In genomic region chr1:221562542-221563475, GRCh38 we compare ENCODE assay signal across 20 cellular contexts.
DNase-seq lines count a peak whose midpoint lies in the region; FAIRE-seq and TF ChIP-seq lines count a peak whose summit lies in the region.
"Had no signal": no experiment of that assay in that cellular context is flagged by ENCODE, and none has a peak within 500 bp of the region (broad histone marks: within the 10 kb centered on the region; RNA-seq: fewer than 3 reads in every experiment).

No MANE protein-coding gene starts in this region.

- no peak for TF ChIP-seq RAD21 in H1 (IDR thresholded peaks at IDR 0.05 in 1 of 2, conservative IDR thresholded peaks at IDR 0.05 in 1 of 2; ENCODE audit: low read depth in 2 of 2, low read length in 2 of 2)

- no peak for FAIRE-seq in H1 (lab: Jason Lieb, UNC)
- FAIRE-seq: HTR-8/SVneo had no signal

- H3K56ac ChIP-seq in H1 (replicated peaks; ENCODE audit: insufficient read length, low read depth, low read length): no peak overlapping the region

- no peaks in the 10 kb centered on the region for H3K9me3 Mint-ChIP-seq in nephron progenitor cell

- H3K4me2 ChIP-seq in H1 (ENCODE audit: insufficient read depth in 1 of 2, low read depth in 2 of 2, low read length in 2 of 2): no peak overlapping the region

- H3K4me1 Mint-ChIP-seq in nephron progenitor cell: no peaks in the 10 kb centered on the region
- H3K4me1 Mint-ChIP-seq: B cell had no signal

- no peak overlapping the region for H3K18ac ChIP-seq in H1 (ENCODE audit: extremely low read depth, low read length)

- H3K9ac ChIP-seq in H1 (replicated peaks in 1 of 4; ENCODE audit: extremely low read depth in 1 of 4, low read depth in 3 of 4, low read length in 3 of 4): no peak overlapping the region

- no peak overlapping the region for H3K14ac ChIP-seq in H1 (ENCODE audit: insufficient read length)

- no peak overlapping the region for H2BK12ac ChIP-seq in H1 (ENCODE audit: low read depth, low read length)

- no peak overlapping the region for H2BK120ac ChIP-seq in H1 (replicated peaks; ENCODE audit: low read depth, low read length)

- WGBS in H1 (ENCODE audit: extremely low coverage in 1 of 2, insufficient coverage in 1 of 2, insufficient read length in 1 of 2, insufficient replicate concordance in 2 of 2, low coverage in 1 of 2, low lambda C conversion rate in 2 of 2, missing lambda C conversion rate in 1 of 2), 2 experiments: 93% methylated on average over 9 of the region's 9 CpGs; no CpG with 5 or more reads in 1 of the 2 experiments
- WGBS in thyroid gland, 2 donors: 91 to 92% methylated on average over 9 of the region's 9 CpGs

- DNase-seq in NCI-H1436 (lab: John Stamatoyannopoulos, UW): peak; percentile 43
- DNase-seq in NCI-H1436 treated with DMSO at 0.1 percent for 48 hours (lab: John Stamatoyannopoulos, UW): no peak
- DNase-seq in H1 (ENCODE audit: low read depth in 1 of 2, low spot score in 2 of 2): no peak
- no peak for DNase-seq in nephron progenitor cell
- DNase-seq in thyroid gland: no peak
- no peak for DNase-seq in activated CD4-positive, alpha-beta T cell treated with anti-CD3 and anti-CD28 coated beads, Interleukin-2, amount 50 U/mL, for 48 hours
- no peak for DNase-seq in effector CD4-positive, alpha-beta T cell
- no peak for DNase-seq in NCI-H2029 treated with DMSO at 0.1 percent for 48 hours (lab: John Stamatoyannopoulos, UW)
- DNase-seq: Calu3; CD4-positive, CD25-positive, alpha-beta regulatory T cell; NCI-H1105 treated with DMSO at 0.1 percent for 48 hours; NCI-H187 treated with DMSO at 0.1 percent for 48 hours; NCI-H2171; NCI-H446; NCI-H774 had no signal

- no peak overlapping the region; the same call in 1 of the 2 replicates for H4K8ac ChIP-seq in H1 (ENCODE audit: extremely low read depth, insufficient read depth, low read length)

- H2BK5ac ChIP-seq in H1 (ENCODE audit: low read depth, low read length): no peak overlapping the region

- H3K9me3 ChIP-seq in H1 (ENCODE audit: insufficient read depth in 2 of 2, low read depth in 1 of 2, low read length in 1 of 2) (no peaks in the 10 kb centered on the region), thyroid gland (no peaks in the 10 kb centered on the region)
- H3K9me3 ChIP-seq: HAP-1 had no signal

- no peak overlapping the region for H3K4me3 Mint-ChIP-seq in nephron progenitor cell
- H3K4me3 Mint-ChIP-seq: B cell; CD4-positive, CD25-positive, alpha-beta regulatory T cell had no signal

- peak overlapping the region; percentile 21 for H3K27ac Mint-ChIP-seq in nephron progenitor cell
- H3K27ac Mint-ChIP-seq: B cell; CD4-positive, CD25-positive, alpha-beta regulatory T cell had no signal

- peaks cover 9% of the 10 kb centered on the region for H3K27me3 Mint-ChIP-seq in nephron progenitor cell (ENCODE audit: low read depth, poor library complexity)
- H3K27me3 Mint-ChIP-seq: B cell had no signal

- H2AFZ ChIP-seq in H1 (ENCODE audit: low read length): no peak overlapping the region

- H4K20me1 ChIP-seq in H1 (replicated peaks in 1 of 2; ENCODE audit: control insufficient read depth in 1 of 2, insufficient read depth in 2 of 2, low read length in 2 of 2): no peaks in the 10 kb centered on the region

- H3K27me3 ChIP-seq in H1 (replicated peaks in 1 of 4; ENCODE audit: control insufficient read depth in 3 of 4, extremely low read depth in 1 of 4, insufficient read depth in 3 of 4, low read length in 3 of 4) (no peaks in the 10 kb centered on the region), thyroid gland (no peaks in the 10 kb centered on the region)

- no peak overlapping the region for H2BK15ac ChIP-seq in H1 (ENCODE audit: low read length)

- no peaks in the 10 kb centered on the region for H3K23me2 ChIP-seq in H1 (ENCODE audit: low read depth, low read length)

- H3K4me3 ChIP-seq in H1 (ENCODE audit: extremely low read depth in 1 of 4, insufficient read depth in 2 of 4, low read depth in 3 of 4, low read length in 4 of 4): no peak overlapping the region
- H3K4me3 ChIP-seq in thyroid gland (replicated peaks in 1 of 3): no peak overlapping the region
- H3K4me3 ChIP-seq: HAP-1 had no signal

- no peak overlapping the region for H4K5ac ChIP-seq in H1 (ENCODE audit: insufficient read length, low read depth, low read length)

- TF ChIP-seq CTCF in H1 (IDR thresholded peaks at IDR 0.05; ENCODE audit: control extremely low read depth in 1 of 3, insufficient read depth in 1 of 3, low read depth in 1 of 3, low read length in 3 of 3) (no peak), nephron progenitor cell (IDR thresholded peaks at IDR 0.05) (no peak), thyroid gland (IDR thresholded peaks at IDR 0.05) (no peak)

- no peak overlapping the region for H3K4ac ChIP-seq in H1 (replicated peaks; ENCODE audit: insufficient read length, low read depth, low read length)

- H2AK5ac ChIP-seq in H1 (ENCODE audit: low read depth, low read length): no peak overlapping the region

- H4K91ac ChIP-seq in H1 (replicated peaks; ENCODE audit: insufficient read length, low read length): no peak overlapping the region

- H3K4me1 ChIP-seq in H1 (replicated peaks in 1 of 4; ENCODE audit: control insufficient read depth in 3 of 4, insufficient read depth in 4 of 4, low read length in 3 of 4) (peaks cover 0 to 2% (median 0%) of the 10 kb centered on the region in 4 experiments; a peak in 2 of 7 replicates), thyroid gland (peaks cover 6 to 18% of the 10 kb centered on the region in 2 donors)
- H3K4me1 ChIP-seq: HAP-1 had no signal

- no peak for TF ChIP-seq EP300 in H1 (IDR thresholded peaks at IDR 0.05; ENCODE audit: borderline replicate concordance in 1 of 2, low read depth in 2 of 2, low read length in 2 of 2)

- no peaks in the 10 kb centered on the region for H3K79me2 ChIP-seq in H1 (ENCODE audit: control insufficient read depth in 1 of 2, insufficient read depth in 2 of 2, low read length in 2 of 2)

- POLR2A ChIA-PET in H1 (lab: Charles Lee; ENCODE audit: partially characterized antibody): no interaction called here

- CTCF ChIA-PET in H1 (lab: Charles Lee; ENCODE audit: partially characterized antibody): interaction anchor here (1.5 kb wide), 1 partner anchor 9 kb away, joined by 3 read pairs; no protein-coding TSS in a partner anchor

- H3K27ac ChIP-seq in H1 (ENCODE audit: low read depth, low read length) (no peak overlapping the region), thyroid gland (peak overlapping the region; percentile 30 to 70 (median 53))
- H3K27ac ChIP-seq: 22Rv1, HL-60 had no signal

- TF ChIP-seq POLR2A in H1 (IDR thresholded peaks at IDR 0.05; ENCODE audit: control extremely low read depth in 1 of 2, low read depth in 2 of 2, low read length in 2 of 2) (no peak), thyroid gland (IDR thresholded peaks at IDR 0.05) (no peak)

- intact Hi-C loops in thyroid gland (cut with DNase I): no loop called here

- no peak overlapping the region for H2BK20ac ChIP-seq in H1 (ENCODE audit: low read length)

- no peaks in the 10 kb centered on the region for H3K79me1 ChIP-seq in H1 (ENCODE audit: low read depth, low read length)

- no peaks in the 10 kb centered on the region for H3K36me3 Mint-ChIP-seq in nephron progenitor cell (ENCODE audit: low read depth)
- H3K36me3 Mint-ChIP-seq: CD4-positive, CD25-positive, alpha-beta regulatory T cell had no signal

- H3K23ac ChIP-seq in H1 (ENCODE audit: insufficient read length): no peak overlapping the region

- H3K36me3 ChIP-seq in H1 (ENCODE audit: control insufficient read depth in 2 of 4, insufficient read depth in 4 of 4, low read length in 3 of 4) (no peaks in the 10 kb centered on the region), thyroid gland (no peaks in the 10 kb centered on the region)
- H3K36me3 ChIP-seq: HAP-1 had no signal

TF ChIP-seq in H1, 55 proteins besides CTCF, POLR2A, EP300 and RAD21:
- TF ChIP-seq SRF (IDR thresholded peaks at IDR 0.05; ENCODE audit: low read depth, low read length): 0 out of 2 replicates have a peak, but pooled peaks have one; percentile 40
- no peak for TF ChIP-seq BRCA1 (IDR thresholded peaks at IDR 0.05; ENCODE audit: low read depth, low read length)
